In genomic region chr9:124754289-124754688, GRCh38 we compare ENCODE assay signal across 1 cellular context.
TF ChIP-seq lines count a peak whose summit lies in the region.

No MANE protein-coding gene starts in this region.

TF ChIP-seq in GM12878, 131 proteins besides CTCF, POLR2A, EP300 and RAD21:
- TF ChIP-seq SPI1 (IDR thresholded peaks at IDR 0.05; ENCODE audit: borderline replicate concordance, insufficient read depth, low read depth, low read length) (no peak), LARP7 (IDR thresholded peaks at IDR 0.05) (no peak), ZBED1 (IDR thresholded peaks at IDR 0.05; ENCODE audit: borderline replicate concordance) (no peak), NFIC (IDR thresholded peaks at IDR 0.05; ENCODE audit: low read depth, low read length) (no peak), BHLHE40 (IDR thresholded peaks at IDR 0.05; ENCODE audit: borderline replicate concordance in 1 of 2, low read depth in 2 of 2, low read length in 1 of 2) (no peak), ZBTB33 (IDR thresholded peaks at IDR 0.05) (no peak), ZNF24 (IDR thresholded peaks at IDR 0.05) (no peak), IRF4 (IDR thresholded peaks at IDR 0.05; ENCODE audit: low read depth, low read length) (no peak), TCF3 (IDR thresholded peaks at IDR 0.05; ENCODE audit: borderline replicate concordance, insufficient read depth, low read depth, low read length) (no peak), ATF7 (IDR thresholded peaks at IDR 0.05; ENCODE audit: low read depth) (no peak), RCOR1 (conservative IDR thresholded peaks at IDR 0.05; ENCODE audit: low read depth, low read length) (no peak), SIX5 (IDR thresholded peaks at IDR 0.05; ENCODE audit: low read depth, low read length, severe bottlenecking) (no peak), MEF2A (IDR thresholded peaks at IDR 0.05; ENCODE audit: insufficient read depth, low read depth, low read length) (no peak), STAT3 (IDR thresholded peaks at IDR 0.05; ENCODE audit: low read depth, low read length) (no peak)
- TF ChIP-seq, protein P1, sequence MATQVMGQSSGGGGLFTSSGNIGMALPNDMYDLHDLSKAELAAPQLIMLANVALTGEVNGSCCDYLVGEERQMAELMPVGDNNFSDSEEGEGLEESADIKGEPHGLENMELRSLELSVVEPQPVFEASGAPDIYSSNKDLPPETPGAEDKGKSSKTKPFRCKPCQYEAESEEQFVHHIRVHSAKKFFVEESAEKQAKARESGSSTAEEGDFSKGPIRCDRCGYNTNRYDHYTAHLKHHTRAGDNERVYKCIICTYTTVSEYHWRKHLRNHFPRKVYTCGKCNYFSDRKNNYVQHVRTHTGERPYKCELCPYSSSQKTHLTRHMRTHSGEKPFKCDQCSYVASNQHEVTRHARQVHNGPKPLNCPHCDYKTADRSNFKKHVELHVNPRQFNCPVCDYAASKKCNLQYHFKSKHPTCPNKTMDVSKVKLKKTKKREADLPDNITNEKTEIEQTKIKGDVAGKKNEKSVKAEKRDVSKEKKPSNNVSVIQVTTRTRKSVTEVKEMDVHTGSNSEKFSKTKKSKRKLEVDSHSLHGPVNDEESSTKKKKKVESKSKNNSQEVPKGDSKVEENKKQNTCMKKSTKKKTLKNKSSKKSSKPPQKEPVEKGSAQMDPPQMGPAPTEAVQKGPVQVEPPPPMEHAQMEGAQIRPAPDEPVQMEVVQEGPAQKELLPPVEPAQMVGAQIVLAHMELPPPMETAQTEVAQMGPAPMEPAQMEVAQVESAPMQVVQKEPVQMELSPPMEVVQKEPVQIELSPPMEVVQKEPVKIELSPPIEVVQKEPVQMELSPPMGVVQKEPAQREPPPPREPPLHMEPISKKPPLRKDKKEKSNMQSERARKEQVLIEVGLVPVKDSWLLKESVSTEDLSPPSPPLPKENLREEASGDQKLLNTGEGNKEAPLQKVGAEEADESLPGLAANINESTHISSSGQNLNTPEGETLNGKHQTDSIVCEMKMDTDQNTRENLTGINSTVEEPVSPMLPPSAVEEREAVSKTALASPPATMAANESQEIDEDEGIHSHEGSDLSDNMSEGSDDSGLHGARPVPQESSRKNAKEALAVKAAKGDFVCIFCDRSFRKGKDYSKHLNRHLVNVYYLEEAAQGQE (IDR thresholded peaks at IDR 0.05; ENCODE audit: low read depth, low read length) = no peak
- TF ChIP-seq, protein P2, sequence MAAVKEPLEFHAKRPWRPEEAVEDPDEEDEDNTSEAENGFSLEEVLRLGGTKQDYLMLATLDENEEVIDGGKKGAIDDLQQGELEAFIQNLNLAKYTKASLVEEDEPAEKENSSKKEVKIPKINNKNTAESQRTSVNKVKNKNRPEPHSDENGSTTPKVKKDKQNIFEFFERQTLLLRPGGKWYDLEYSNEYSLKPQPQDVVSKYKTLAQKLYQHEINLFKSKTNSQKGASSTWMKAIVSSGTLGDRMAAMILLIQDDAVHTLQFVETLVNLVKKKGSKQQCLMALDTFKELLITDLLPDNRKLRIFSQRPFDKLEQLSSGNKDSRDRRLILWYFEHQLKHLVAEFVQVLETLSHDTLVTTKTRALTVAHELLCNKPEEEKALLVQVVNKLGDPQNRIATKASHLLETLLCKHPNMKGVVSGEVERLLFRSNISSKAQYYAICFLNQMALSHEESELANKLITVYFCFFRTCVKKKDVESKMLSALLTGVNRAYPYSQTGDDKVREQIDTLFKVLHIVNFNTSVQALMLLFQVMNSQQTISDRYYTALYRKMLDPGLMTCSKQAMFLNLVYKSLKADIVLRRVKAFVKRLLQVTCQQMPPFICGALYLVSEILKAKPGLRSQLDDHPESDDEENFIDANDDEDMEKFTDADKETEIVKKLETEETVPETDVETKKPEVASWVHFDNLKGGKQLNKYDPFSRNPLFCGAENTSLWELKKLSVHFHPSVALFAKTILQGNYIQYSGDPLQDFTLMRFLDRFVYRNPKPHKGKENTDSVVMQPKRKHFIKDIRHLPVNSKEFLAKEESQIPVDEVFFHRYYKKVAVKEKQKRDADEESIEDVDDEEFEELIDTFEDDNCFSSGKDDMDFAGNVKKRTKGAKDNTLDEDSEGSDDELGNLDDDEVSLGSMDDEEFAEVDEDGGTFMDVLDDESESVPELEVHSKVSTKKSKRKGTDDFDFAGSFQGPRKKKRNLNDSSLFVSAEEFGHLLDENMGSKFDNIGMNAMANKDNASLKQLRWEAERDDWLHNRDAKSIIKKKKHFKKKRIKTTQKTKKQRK (IDR thresholded peaks at IDR 0.05; ENCODE audit: low read depth, low read length) = no peak
